ENCODE assay signal across 9 cellular contexts in the genomic region with DNA sequence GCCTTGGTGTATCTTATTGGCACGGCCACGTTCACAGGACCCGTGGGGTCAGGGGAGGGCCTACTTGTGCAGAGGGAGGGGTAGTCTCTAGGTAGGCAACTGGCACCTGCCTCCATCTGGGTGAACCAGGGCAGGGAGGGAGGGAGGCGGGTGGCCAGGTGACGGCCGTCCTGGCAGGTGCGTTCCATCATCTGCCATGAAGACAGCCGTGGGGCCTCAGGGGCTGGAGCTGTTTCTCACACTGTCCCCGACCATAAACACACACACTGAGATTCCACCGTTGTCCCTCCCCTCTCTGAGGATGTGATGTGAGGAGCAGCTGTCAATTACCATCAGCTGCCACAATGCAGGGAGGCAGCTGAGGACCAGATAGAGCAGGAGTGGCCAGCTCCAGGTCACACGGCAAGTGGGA. TPM values are rescaled to one million over a fixed set of nuclear protein-coding genes. Genes with fewer than 3 reads are reported as not detected.
DNase-seq lines count a peak whose midpoint lies in the region; ATAC-seq and TF ChIP-seq lines count a peak whose summit lies in the region.
"Had no signal": no experiment of that assay in that cellular context is flagged by ENCODE, and none has a peak within 500 bp of the region (broad histone marks: within the 10 kb centered on the region; RNA-seq: fewer than 3 reads in every experiment).

No MANE protein-coding gene starts in this region.

- peaks cover 93% of the 10 kb centered on the region for H3K79me2 ChIP-seq in neural cell (replicated peaks; ENCODE audit: insufficient read depth, low read length)

- DNase-seq in right lobe of liver (no peak), chondrocyte (ENCODE audit: low spot score) (no peak), aorta (no peak), iPS-NIHi11 (ENCODE audit: low spot score) (no peak)
- DNase-seq: PC-9 had no signal

- no peaks in the 10 kb centered on the region for H3K27me3 Mint-ChIP-seq in chondrocyte (ENCODE audit: low read depth)

- peaks cover 71% of the 10 kb centered on the region for H3K4me1 Mint-ChIP-seq in chondrocyte (ENCODE audit: low read depth)

- TF ChIP-seq EP300 in neural cell (conservative IDR thresholded peaks at IDR 0.05; ENCODE audit: poor library complexity, severe bottlenecking): no peak

- H3K9me3 Mint-ChIP-seq in chondrocyte (ENCODE audit: low read depth): no peaks in the 10 kb centered on the region

- H3K4me3 ChIP-seq in liver (ENCODE audit: low read depth in 1 of 3, low read length in 3 of 3): no peak overlapping the region
- H3K4me3 ChIP-seq in right lobe of liver: no peak overlapping the region
- peak overlapping the region; percentile 10 for H3K4me3 ChIP-seq in neural cell (ENCODE audit: low read length)
- no peak overlapping the region for H3K4me3 ChIP-seq in aorta (ENCODE audit: low read length in 2 of 2)
- H3K4me3 ChIP-seq: PC-9 had no signal

- H3K9me3 ChIP-seq in liver (ENCODE audit: control insufficient read depth in 4 of 4, low read length in 3 of 4): no peaks in the 10 kb centered on the region
- no peaks in the 10 kb centered on the region for H3K9me3 ChIP-seq in right lobe of liver
- no peaks in the 10 kb centered on the region for H3K9me3 ChIP-seq in neural cell (ENCODE audit: low read length)
- no peaks in the 10 kb centered on the region for H3K9me3 ChIP-seq in aorta (ENCODE audit: control insufficient read depth, low read length)

- no peaks in the 10 kb centered on the region for H3K27me3 ChIP-seq in liver (ENCODE audit: control insufficient read depth in 4 of 4, insufficient read depth in 4 of 4, low read length in 3 of 4)
- no peaks in the 10 kb centered on the region for H3K27me3 ChIP-seq in right lobe of liver
- no peaks in the 10 kb centered on the region for H3K27me3 ChIP-seq in neural cell (ENCODE audit: insufficient read depth, low read depth, low read length)
- no peaks in the 10 kb centered on the region for H3K27me3 ChIP-seq in aorta (ENCODE audit: control insufficient read depth in 1 of 2, insufficient read depth in 2 of 2, low read length in 1 of 2)

- H2AFZ ChIP-seq in neural cell (ENCODE audit: low read depth, low read length): no peak overlapping the region
- H2AFZ ChIP-seq: PC-9 had no signal

- TF ChIP-seq RAD21 in liver (IDR thresholded peaks at IDR 0.05) (no peak), neural cell (conservative IDR thresholded peaks at IDR 0.05) (no peak)

- no peak for TF ChIP-seq POLR2A in right lobe of liver (IDR thresholded peaks at IDR 0.05)

- H4K20me1 ChIP-seq in neural cell (ENCODE audit: insufficient read depth): peaks cover 56% of the 10 kb centered on the region

- WGBS in liver: 74% methylated on average over 11 of the region's 11 CpGs
- no CpG with 5 or more reads among the region's 11 CpGs for WGBS in right lobe of liver (ENCODE audit: insufficient coverage, low coverage, low lambda C conversion rate, missing lambda C conversion rate)
- 70 to 71% methylated on average over 11 of the region's 11 CpGs for whole genome bisulfite sequencing in aorta, 2 donors

- peak overlapping the region; percentile 28 to 33 for H3K27ac ChIP-seq in liver (ENCODE audit: low read depth in 1 of 2, low read length in 2 of 2)
- no peak overlapping the region for H3K27ac ChIP-seq in right lobe of liver
- H3K27ac ChIP-seq in neural cell (ENCODE audit: low read length): peak overlapping the region; percentile 53
- peak overlapping the region; percentile 6 to 72 for H3K27ac ChIP-seq in aorta (ENCODE audit: low read depth in 1 of 2, low read length in 2 of 2)
- H3K27ac ChIP-seq: PC-9 had no signal

- no peak overlapping the region for H3K4me3 Mint-ChIP-seq in chondrocyte (ENCODE audit: unreplicated experiment)

- H3F3A ChIP-seq in neural cell (ENCODE audit: insufficient read depth, low read length, poor library complexity, severe bottlenecking): no peaks in the 10 kb centered on the region

- H3K9ac ChIP-seq in liver (ENCODE audit: low read depth in 1 of 2, low read length in 2 of 2) (no peak overlapping the region), neural cell (ENCODE audit: low read length) (peak overlapping the region; percentile 16)

- ATAC-seq in right lobe of liver (no peak), aorta (ENCODE audit: low FRiP score) (no peak), HG03097 (IDR thresholded peaks at IDR 0.05; ENCODE audit: low FRiP score, unreplicated experiment) (no peak), GM18858 (IDR thresholded peaks at IDR 0.05; ENCODE audit: unreplicated experiment) (no peak)

- peak overlapping the region; percentile 93 for H3K27ac Mint-ChIP-seq in chondrocyte (ENCODE audit: unreplicated experiment)

- H3K4me1 ChIP-seq in liver (ENCODE audit: control insufficient read depth in 4 of 4, insufficient read depth in 4 of 4, low read length in 3 of 4) (peaks cover 28 to 66% (median 51%) of the 10 kb centered on the region in 4 donors), right lobe of liver (peaks cover 0 to 61% (median 22%) of the 10 kb centered on the region in 4 donors), aorta (ENCODE audit: control insufficient read depth in 1 of 2, insufficient read depth in 2 of 2, low read length in 2 of 2) (no peaks in the 10 kb centered on the region)

- no peaks in the 10 kb centered on the region for H3K9me2 ChIP-seq in neural cell (ENCODE audit: insufficient read depth, low read length)

- TF ChIP-seq CTCF in liver (IDR thresholded peaks at IDR 0.05; ENCODE audit: low read depth, low read length, missing input control): no peak
- no peak for TF ChIP-seq CTCF in right lobe of liver (IDR thresholded peaks at IDR 0.05)
- TF ChIP-seq CTCF in chondrocyte (IDR thresholded peaks at IDR 0.05): no peak
- TF ChIP-seq CTCF in neural cell (IDR thresholded peaks at IDR 0.05; ENCODE audit: poor library complexity, severe bottlenecking): no peak

- H3K4me2 ChIP-seq in neural cell (ENCODE audit: low read length): no peak overlapping the region
- H3K4me2 ChIP-seq: PC-9 had no signal

- intact Hi-C loops in right lobe of liver (cut with DNase I): no loop called here
- intact Hi-C loops in aorta (cut with DNase I): loop anchor here in 1 of 2 donors (5.0 kb wide), 1 partner anchor 51 kb away; no protein-coding TSS in a partner anchor

- H3K36me3 ChIP-seq in liver (ENCODE audit: control insufficient read depth in 4 of 4, insufficient read depth in 3 of 4, low read depth in 1 of 4, low read length in 3 of 4): no peaks in the 10 kb centered on the region
- no peaks in the 10 kb centered on the region for H3K36me3 ChIP-seq in right lobe of liver
- H3K36me3 ChIP-seq in neural cell (ENCODE audit: insufficient read depth, low read length): no peaks in the 10 kb centered on the region
- no peaks in the 10 kb centered on the region for H3K36me3 ChIP-seq in aorta (ENCODE audit: control insufficient read depth in 1 of 2, insufficient read depth in 2 of 2, low read length in 1 of 2)

- no peaks in the 10 kb centered on the region for H3K36me3 Mint-ChIP-seq in chondrocyte (ENCODE audit: low read depth)

TF ChIP-seq in liver, 16 proteins besides CTCF, POLR2A, EP300 and RAD21:
- TF ChIP-seq, protein P1, sequence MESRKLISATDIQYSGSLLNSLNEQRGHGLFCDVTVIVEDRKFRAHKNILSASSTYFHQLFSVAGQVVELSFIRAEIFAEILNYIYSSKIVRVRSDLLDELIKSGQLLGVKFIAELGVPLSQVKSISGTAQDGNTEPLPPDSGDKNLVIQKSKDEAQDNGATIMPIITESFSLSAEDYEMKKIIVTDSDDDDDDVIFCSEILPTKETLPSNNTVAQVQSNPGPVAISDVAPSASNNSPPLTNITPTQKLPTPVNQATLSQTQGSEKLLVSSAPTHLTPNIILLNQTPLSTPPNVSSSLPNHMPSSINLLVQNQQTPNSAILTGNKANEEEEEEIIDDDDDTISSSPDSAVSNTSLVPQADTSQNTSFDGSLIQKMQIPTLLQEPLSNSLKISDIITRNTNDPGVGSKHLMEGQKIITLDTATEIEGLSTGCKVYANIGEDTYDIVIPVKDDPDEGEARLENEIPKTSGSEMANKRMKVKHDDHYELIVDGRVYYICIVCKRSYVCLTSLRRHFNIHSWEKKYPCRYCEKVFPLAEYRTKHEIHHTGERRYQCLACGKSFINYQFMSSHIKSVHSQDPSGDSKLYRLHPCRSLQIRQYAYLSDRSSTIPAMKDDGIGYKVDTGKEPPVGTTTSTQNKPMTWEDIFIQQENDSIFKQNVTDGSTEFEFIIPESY (IDR thresholded peaks at IDR 0.05): no peak
- no peak for TF ChIP-seq SP1 (IDR thresholded peaks at IDR 0.05)
- TF ChIP-seq JUND (IDR thresholded peaks at IDR 0.05): no peak
- no peak for TF ChIP-seq HNF4A (conservative IDR thresholded peaks at IDR 0.05)
- TF ChIP-seq GABPA (IDR thresholded peaks at IDR 0.05 in 1 of 2, conservative IDR thresholded peaks at IDR 0.05 in 1 of 2): no peak

TF ChIP-seq in neural cell, 6 proteins besides CTCF, POLR2A, EP300 and RAD21 (continues in another document):
- TF ChIP-seq SMC3 (conservative IDR thresholded peaks at IDR 0.05; ENCODE audit: poor library complexity): no peak
- no peak for TF ChIP-seq EZH2 (IDR thresholded peaks at IDR 0.05; ENCODE audit: borderline replicate concordance, insufficient read depth, low read length, poor library complexity, severe bottlenecking)
- TF ChIP-seq POLR2AphosphoS5 (IDR thresholded peaks at IDR 0.05): no peak

RNA-seq across cellular contexts. Expression of gene ZMIZ1, which starts 32.8 kb away (rescaled TPM):
- total RNA-seq in liver (10 to 100 TPM; 11.2 to 19.1 TPM), right lobe of liver (10 to 100 TPM in 5 of 6 experiments, 1 to 10 TPM in 1; 9.9 to 22.8 (median 12.3) TPM), chondrocyte (46.2 to 74.6 TPM (median 48.7 TPM) in 3 replicates), aorta (10 to 100 TPM; 48.5 to 84.1 TPM)
- polyA plus RNA-seq in liver (1 to 10 TPM; 3.9 to 8.4 TPM), neural cell (26.8 and 63.9 TPM in 2 replicates), aorta (1 to 10 TPM; 7.8 to 8.0 TPM)
- 62.6 and 99.6 TPM in 2 replicates for polyA minus RNA-seq in neural cell

Comparison
In these comparisons a context has a peak if more than half of its experiments do, and no peak if none do; other contexts are left out.
1. H3K27ac ChIP-seq: peak in liver (2 of 2), neural cell (single experiment) and aorta (2 of 2); none in right lobe of liver (0 of 3).